In the genomic region with DNA sequence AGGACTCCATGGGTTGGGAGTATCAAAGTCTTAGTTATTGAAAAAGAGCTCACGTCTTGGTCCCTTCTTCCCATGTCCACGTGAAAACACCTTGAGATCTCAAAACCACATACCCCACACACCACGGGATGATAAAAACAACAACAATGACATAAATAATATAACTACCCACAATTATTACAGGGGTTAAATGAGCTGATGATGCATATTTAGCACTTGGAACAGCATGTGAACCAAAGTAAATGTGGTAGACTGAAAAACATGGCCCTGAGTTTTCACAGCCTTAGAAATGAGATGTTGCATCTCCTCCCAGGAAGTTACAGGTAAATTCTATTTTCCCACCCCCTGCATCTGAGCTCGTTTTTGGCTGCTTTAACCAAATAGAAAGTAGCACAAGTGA, we compare ENCODE assay signal across 25 cellular contexts.
"Had no signal": no experiment of that assay in that cellular context is flagged by ENCODE, and none has a peak within 500 bp of the region (broad histone marks: within the 10 kb centered on the region; RNA-seq: fewer than 3 reads in every experiment).

No MANE protein-coding gene starts in this region.

- FAIRE-seq: endometrium, islet of Langerhans, keratinocyte had no signal

- H3K9me3 ChIP-seq: colonic mucosa, esophagus squamous epithelium, gastrocnemius medialis, left lung, lower lobe of right lung had no signal

- ATAC-seq: effector memory CD8-positive, alpha-beta T cell; esophagus mucosa; gastrocnemius medialis; heart right ventricle; left cardiac atrium; left lung; left ventricle myocardium superior; lower lobe of right lung; naive thymus-derived CD4-positive, alpha-beta T cell had no signal

- H3K4me1 ChIP-seq: colonic mucosa, esophagus squamous epithelium, gastrocnemius medialis, heart right ventricle, left lung, lower lobe of right lung had no signal

- DNase-seq: colonic mucosa; cortex of kidney; effector CD8-positive, alpha-beta T cell; effector memory CD8-positive, alpha-beta T cell; endodermal cell; erythroblast; esophagus squamous epithelium; foreskin melanocyte; gastrocnemius medialis; glutamatergic neuron; head of caudate nucleus; heart right ventricle; hippocampal formation; left cardiac atrium; left lung; left ventricle myocardium superior; lower lobe of right lung; mesendoderm; midbrain; naive thymus-derived CD4-positive, alpha-beta T cell had no signal

- H3K27ac ChIP-seq: colonic mucosa, epithelial cell of prostate, esophagus squamous epithelium, gastrocnemius medialis, heart right ventricle, left lung, lower lobe of right lung had no signal

- H3K27me3 ChIP-seq: colonic mucosa had no signal

- H3K36me3 ChIP-seq: colonic mucosa, esophagus squamous epithelium, gastrocnemius medialis, heart right ventricle, left lung, lower lobe of right lung had no signal

- H3K4me3 ChIP-seq: colonic mucosa, esophagus squamous epithelium, gastrocnemius medialis, heart right ventricle, left lung, lower lobe of right lung had no signal
